ENCODE assay signal across 8 cellular contexts in genomic region chr12:114682920-114683708, GRCh38. TPM values are rescaled to one million over a fixed set of nuclear protein-coding genes. Genes with fewer than 3 reads are reported as not detected.
A peak's percentile ranks its signal among the peaks of the same experiment; 100 is the strongest.
DNase-seq lines count a peak whose midpoint lies in the region; ATAC-seq and TF ChIP-seq lines count a peak whose summit lies in the region.

No MANE protein-coding gene starts in this region.

- ATAC-seq in CD8-positive, alpha-beta T cell = no peak
- no peak for ATAC-seq in effector memory CD8-positive, alpha-beta T cell (replicated peaks)
- no peak for ATAC-seq in HG02678 (IDR thresholded peaks at IDR 0.05; ENCODE audit: unreplicated experiment)

- no peaks in the 10 kb centered on the region for H3K9me3 Mint-ChIP-seq in CD8-positive, alpha-beta T cell
- no peaks in the 10 kb centered on the region for H3K9me3 Mint-ChIP-seq in effector memory CD8-positive, alpha-beta T cell

- intact Hi-C loops in CD8-positive, alpha-beta T cell (cut with DNase I, micrococcal nuclease) = no loop called here

- peak overlapping the region; percentile 83 for H3K4me3 Mint-ChIP-seq in CD8-positive, alpha-beta T cell
- H3K4me3 Mint-ChIP-seq in effector memory CD8-positive, alpha-beta T cell = peak overlapping the region; percentile 76 to 80

- H3K4me1 Mint-ChIP-seq in CD8-positive, alpha-beta T cell (ENCODE audit: low read depth) = peaks cover 29% of the 10 kb centered on the region
- H3K4me1 Mint-ChIP-seq in effector memory CD8-positive, alpha-beta T cell (ENCODE audit: low read depth in 2 of 2) = peaks cover 9 to 19% of the 10 kb centered on the region in 2 donors

- POLR2A ChIA-PET in CD8-positive, alpha-beta T cell (lab: Charles Lee) = no interaction called here

- no peak overlapping the region for H3K27ac ChIP-seq in CD8-positive, alpha-beta T cell (ENCODE audit: low read depth, low read length)

- H3K27me3 Mint-ChIP-seq in CD8-positive, alpha-beta T cell (ENCODE audit: low read depth) = peaks cover 80% of the 10 kb centered on the region
- H3K27me3 Mint-ChIP-seq in effector memory CD8-positive, alpha-beta T cell = peaks cover 79 to 99% of the 10 kb centered on the region in 2 donors

- no peaks in the 10 kb centered on the region for H3K36me3 Mint-ChIP-seq in CD8-positive, alpha-beta T cell
- no peaks in the 10 kb centered on the region for H3K36me3 Mint-ChIP-seq in effector memory CD8-positive, alpha-beta T cell (ENCODE audit: insufficient read depth)

- no peak for TF ChIP-seq CTCF in CD8-positive, alpha-beta T cell (IDR thresholded peaks at IDR 0.05)

- peaks cover 25% of the 10 kb centered on the region for H3K4me1 ChIP-seq in CD8-positive, alpha-beta T cell (ENCODE audit: insufficient read depth, low read length)

- H3K27me3 ChIP-seq in CD8-positive, alpha-beta T cell (ENCODE audit: insufficient read depth, low read length) = peaks cover 40% of the 10 kb centered on the region

- peak overlapping the region; percentile 44 for H3K4me3 ChIP-seq in CD8-positive, alpha-beta T cell (ENCODE audit: low read depth, low read length)

- H3K27ac Mint-ChIP-seq in CD8-positive, alpha-beta T cell = no peak overlapping the region
- no peak overlapping the region for H3K27ac Mint-ChIP-seq in effector memory CD8-positive, alpha-beta T cell

- no peak for DNase-seq in CD8-positive, alpha-beta T cell
- DNase-seq in NCI-H748 (lab: John Stamatoyannopoulos, UW; ENCODE audit: unreplicated experiment) (peak; percentile 74), myocyte (ENCODE audit: low read depth) (peak; percentile 70), NCI-H2107 treated with DMSO at 0.1 percent for 48 hours (lab: John Stamatoyannopoulos, UW; ENCODE audit: unreplicated experiment) (no peak), KG1 (lab: John Stamatoyannopoulos, UW) (no peak), CD1c-positive myeloid dendritic cell (ENCODE audit: extremely low spot score) (no peak)
- no peak for DNase-seq in effector memory CD8-positive, alpha-beta T cell

- CTCF ChIA-PET in CD8-positive, alpha-beta T cell (lab: Charles Lee) = no interaction called here

- no peaks in the 10 kb centered on the region for H3K36me3 ChIP-seq in CD8-positive, alpha-beta T cell (ENCODE audit: insufficient read depth, low read length)

- no peaks in the 10 kb centered on the region for H3K9me3 ChIP-seq in CD8-positive, alpha-beta T cell (ENCODE audit: low read length)

RNA-seq across cellular contexts. Expression of gene TBX3, which starts 0.9 kb away (rescaled TPM):
- total RNA-seq in CD8-positive, alpha-beta T cell = not detected
- 7.0 and 8.8 TPM in 2 replicates for total RNA-seq in myocyte
- 1.2 TPM for polyA plus RNA-seq in myocyte (2012)

Comparison
In these comparisons a context has a peak if more than half of its experiments do, and no peak if none do; other contexts are left out.
1. DNase-seq: peak in NCI-H748 (single experiment) and myocyte (single experiment); none in CD8-positive, alpha-beta T cell (0 of 7), effector memory CD8-positive, alpha-beta T cell (0 of 3), NCI-H2107 treated with DMSO at 0.1 percent for 48 hours (single experiment), KG1 (single experiment) and CD1c-positive myeloid dendritic cell (single experiment).